In the genomic region with DNA sequence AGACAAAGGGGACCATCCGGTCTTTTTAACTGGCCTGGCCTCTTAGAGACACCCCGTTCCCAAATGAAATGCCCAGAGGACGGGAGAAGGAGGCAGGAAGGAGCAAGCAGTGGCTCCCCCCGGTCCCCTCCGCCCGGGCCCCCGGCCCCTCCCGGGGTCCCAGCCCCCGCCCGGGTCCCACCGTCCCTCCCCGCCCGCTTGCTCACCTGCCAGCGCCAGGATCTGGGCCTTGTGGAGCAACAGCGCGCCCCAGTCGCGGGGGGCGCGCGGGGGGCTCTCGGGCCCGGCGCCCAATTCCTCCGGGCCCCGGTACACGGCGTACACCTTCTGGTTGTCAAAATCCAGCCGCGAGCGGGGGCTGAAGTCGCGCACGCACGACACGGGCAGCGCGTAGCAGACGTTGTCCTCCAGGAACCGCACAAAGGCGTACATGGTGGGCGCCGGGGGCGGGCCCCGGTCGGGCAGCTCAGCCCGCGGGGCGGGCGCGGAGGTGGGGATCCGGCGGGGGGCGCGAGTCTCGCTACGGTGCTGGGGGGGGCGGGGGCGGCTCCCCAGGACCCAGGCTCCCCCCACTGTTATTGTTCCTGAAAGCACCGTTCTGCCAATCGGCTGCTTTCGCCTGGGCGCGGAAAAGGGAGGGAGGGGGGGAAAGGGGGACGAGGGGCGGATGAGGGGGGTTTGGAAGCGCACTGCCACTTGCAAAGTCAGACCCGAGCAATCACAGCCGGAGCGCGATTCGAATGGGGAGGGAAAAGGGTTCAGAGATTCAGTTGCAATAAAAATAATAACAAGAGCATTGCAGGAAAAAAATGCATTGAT, we compare ENCODE assay signal across 9 cellular contexts. TPM values are rescaled to one million over a fixed set of nuclear protein-coding genes. Genes with fewer than 3 reads are reported as not detected.
DNase-seq lines count a peak whose midpoint lies in the region; ATAC-seq and TF ChIP-seq lines count a peak whose summit lies in the region.
"Had no signal": no experiment of that assay in that cellular context is flagged by ENCODE, and none has a peak within 500 bp of the region (broad histone marks: within the 10 kb centered on the region; RNA-seq: fewer than 3 reads in every experiment).

A gene with protein sequence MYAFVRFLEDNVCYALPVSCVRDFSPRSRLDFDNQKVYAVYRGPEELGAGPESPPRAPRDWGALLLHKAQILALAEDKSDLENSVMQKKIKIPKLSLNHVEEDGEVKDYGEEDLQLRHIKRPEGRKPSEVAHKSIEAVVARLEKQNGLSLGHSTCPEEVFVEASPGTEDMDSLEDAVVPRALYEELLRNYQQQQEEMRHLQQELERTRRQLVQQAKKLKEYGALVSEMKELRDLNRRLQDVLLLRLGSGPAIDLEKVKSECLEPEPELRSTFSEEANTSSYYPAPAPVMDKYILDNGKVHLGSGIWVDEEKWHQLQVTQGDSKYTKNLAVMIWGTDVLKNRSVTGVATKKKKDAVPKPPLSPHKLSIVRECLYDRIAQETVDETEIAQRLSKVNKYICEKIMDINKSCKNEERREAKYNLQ (minus strand): TSS at position 492 of the 819 bp plus-strand sequence. CDS start 60 bp downstream, at position 432.

- WGBS in testis, 2 donors = 0% methylated on average over 16 to 56 of the region's 72 CpGs

- intact Hi-C loops in activated T-helper 1 cell treated with anti-CD3 and anti-CD28 coated beads, Interleukin-12 subunit alpha, Interleukin-12 subunit beta, Interleukin-2, Interleukin-4 antibody, amounts not matched to agents 30 ng/mL and 10 ng/mL and 1 ng/mL, durations not matched to agents 14 hours and 24 hours and 36 hours (cut with micrococcal nuclease) = loop anchor here (2.0 kb wide), 1 partner anchor 14 kb away; no protein-coding TSS in a partner anchor
- intact Hi-C loops in testis (cut with DNase I; ENCODE audit: low total_unique reads) = no loop called here

- peaks cover 7% of the 10 kb centered on the region for H3K36me3 Mint-ChIP-seq in activated T-helper 1 cell treated with anti-CD3 and anti-CD28 coated beads, Interleukin-12 subunit alpha, Interleukin-12 subunit beta, Interleukin-2, Interleukin-4 antibody, amounts not matched to agents 30 ng/mL and 10 ng/mL and 1 ng/mL, durations not matched to agents 14 hours and 24 hours and 36 hours (ENCODE audit: low read depth)
- H3K36me3 Mint-ChIP-seq in glutamatergic neuron (ENCODE audit: unreplicated experiment) = peaks cover 6% of the 10 kb centered on the region

- TF ChIP-seq CTCF in glutamatergic neuron (IDR thresholded peaks at IDR 0.05; ENCODE audit: partially characterized antibody, unreplicated experiment) (no peak), omental fat pad (IDR thresholded peaks at IDR 0.05) (no peak), testis (IDR thresholded peaks at IDR 0.05) (no peak)

- ATAC-seq in omental fat pad (ENCODE audit: low FRiP score) = peak; percentile 41

- no peak for TF ChIP-seq POLR2A in testis (IDR thresholded peaks at IDR 0.05)

- H3K4me1 ChIP-seq in testis = no peaks in the 10 kb centered on the region

- H3K27me3 Mint-ChIP-seq in activated T-helper 1 cell treated with anti-CD3 and anti-CD28 coated beads, Interleukin-12 subunit alpha, Interleukin-12 subunit beta, Interleukin-2, Interleukin-4 antibody, amounts not matched to agents 30 ng/mL and 10 ng/mL and 1 ng/mL, durations not matched to agents 14 hours and 24 hours and 36 hours (ENCODE audit: insufficient read depth) = peaks cover 10% of the 10 kb centered on the region
- H3K27me3 Mint-ChIP-seq in glutamatergic neuron (ENCODE audit: unreplicated experiment) = peaks cover 13% of the 10 kb centered on the region

- H3K9me3 Mint-ChIP-seq in activated T-helper 1 cell treated with anti-CD3 and anti-CD28 coated beads, Interleukin-12 subunit alpha, Interleukin-12 subunit beta, Interleukin-2, Interleukin-4 antibody, amounts not matched to agents 30 ng/mL and 10 ng/mL and 1 ng/mL, durations not matched to agents 14 hours and 24 hours and 36 hours = no peaks in the 10 kb centered on the region
- peaks cover 11% of the 10 kb centered on the region for H3K9me3 Mint-ChIP-seq in glutamatergic neuron (ENCODE audit: unreplicated experiment)

- H3K4me3 ChIP-seq in testis = peak within 1 kb of the TSS; percentile 67 to 84

- no peaks in the 10 kb centered on the region for H3K27me3 ChIP-seq in testis

- H3K9me3 ChIP-seq in testis = no peaks in the 10 kb centered on the region

- peak within 1 kb of the TSS; percentile 84 for H3K27ac ChIP-seq in testis
- H3K27ac ChIP-seq: epithelial cell of prostate had no signal

- no peaks in the 10 kb centered on the region for H3K36me3 ChIP-seq in testis (ENCODE audit: low read depth, missing control alignments)

- DNase-seq in activated effector memory CD4-positive, alpha-beta T cell treated with anti-CD3 and anti-CD28 coated beads, Interleukin-2, amount 50 U/mL, for 16 hours = peak; percentile 64
- no peak for DNase-seq in activated effector memory CD4-positive, alpha-beta T cell treated with Interleukin-2 at 50 U/mL for 16 hours
- DNase-seq in NCI-H69 (lab: John Stamatoyannopoulos, UW) (peak; percentile 88), glutamatergic neuron (peak; percentile 78), omental fat pad (ENCODE audit: low spot score) (no peak), testis (peak; percentile 70), SW480 (ENCODE audit: low spot score) (no peak)
- peak; percentile 33 for DNase-seq in activated T-helper 1 cell treated with anti-CD3 and anti-CD28 coated beads, Interleukin-12 subunit alpha, Interleukin-12 subunit beta, Interleukin-2, Interleukin-4 antibody, amounts not matched to agents 30 ng/mL and 10 ng/mL and 1 ng/mL, durations not matched to agents 14 hours and 24 hours and 36 hours (ENCODE audit: low spot score)

- H3K4me3 Mint-ChIP-seq in activated T-helper 1 cell treated with anti-CD3 and anti-CD28 coated beads, Interleukin-12 subunit alpha, Interleukin-12 subunit beta, Interleukin-2, Interleukin-4 antibody, amounts not matched to agents 30 ng/mL and 10 ng/mL and 1 ng/mL, durations not matched to agents 14 hours and 24 hours and 36 hours = peak within 1 kb of the TSS; percentile 89
- peak within 1 kb of the TSS; percentile 100 for H3K4me3 Mint-ChIP-seq in glutamatergic neuron (ENCODE audit: unreplicated experiment)

- peaks cover 45% of the 10 kb centered on the region for H3K4me1 Mint-ChIP-seq in activated T-helper 1 cell treated with anti-CD3 and anti-CD28 coated beads, Interleukin-12 subunit alpha, Interleukin-12 subunit beta, Interleukin-2, Interleukin-4 antibody, amounts not matched to agents 30 ng/mL and 10 ng/mL and 1 ng/mL, durations not matched to agents 14 hours and 24 hours and 36 hours (ENCODE audit: low read depth)
- peaks cover 11% of the 10 kb centered on the region for H3K4me1 Mint-ChIP-seq in glutamatergic neuron (ENCODE audit: low read depth, unreplicated experiment)

- peak within 1 kb of the TSS; percentile 74 for H3K27ac Mint-ChIP-seq in activated T-helper 1 cell treated with anti-CD3 and anti-CD28 coated beads, Interleukin-12 subunit alpha, Interleukin-12 subunit beta, Interleukin-2, Interleukin-4 antibody, amounts not matched to agents 30 ng/mL and 10 ng/mL and 1 ng/mL, durations not matched to agents 14 hours and 24 hours and 36 hours
- peak within 1 kb of the TSS; percentile 98 for H3K27ac Mint-ChIP-seq in glutamatergic neuron (ENCODE audit: unreplicated experiment)

RNA-seq across cellular contexts. Expression of the gene that starts here (rescaled TPM):
- total RNA-seq in activated T-helper 1 cell treated with anti-CD3 and anti-CD28 coated beads, Interleukin-12 subunit alpha, Interleukin-12 subunit beta, Interleukin-2, Interleukin-4 antibody, amounts not matched to agents 30 ng/mL and 10 ng/mL and 1 ng/mL, durations not matched to agents 14 hours and 24 hours and 36 hours = 3.0 and 4.2 TPM in 2 replicates
- 34.8 TPM for total RNA-seq in glutamatergic neuron (ENCODE audit: unreplicated experiment)
- total RNA-seq in omental fat pad = 1 to 10 TPM in 2 of 4 donors, under 1 TPM in 1, not detected in 1; 0.47 to 1.5 (median 1.0) TPM
- 1 to 10 TPM; 6.4 to 7.1 TPM for total RNA-seq in testis
- polyA plus RNA-seq in testis (ENCODE audit: insufficient read depth, low read depth, low replicate concordance) = 5.8 TPM

Comparison
In these comparisons a context has a peak if more than half of its experiments do, and no peak if none do; other contexts are left out.
1. DNase-seq: peak in activated effector memory CD4-positive, alpha-beta T cell treated with anti-CD3 and anti-CD28 coated beads, Interleukin-2, amount 50 U/mL, for 16 hours (single experiment), NCI-H69 (single experiment), activated T-helper 1 cell treated with anti-CD3 and anti-CD28 coated beads, Interleukin-12 subunit alpha, Interleukin-12 subunit beta, Interleukin-2, Interleukin-4 antibody, amounts not matched to agents 30 ng/mL and 10 ng/mL and 1 ng/mL, durations not matched to agents 14 hours and 24 hours and 36 hours (single experiment), glutamatergic neuron (single experiment) and testis (single experiment); none in activated effector memory CD4-positive, alpha-beta T cell treated with Interleukin-2 at 50 U/mL for 16 hours (single experiment), omental fat pad (single experiment) and SW480 (single experiment).